ENCODE assay signal across 14 cellular contexts in the genomic region with DNA sequence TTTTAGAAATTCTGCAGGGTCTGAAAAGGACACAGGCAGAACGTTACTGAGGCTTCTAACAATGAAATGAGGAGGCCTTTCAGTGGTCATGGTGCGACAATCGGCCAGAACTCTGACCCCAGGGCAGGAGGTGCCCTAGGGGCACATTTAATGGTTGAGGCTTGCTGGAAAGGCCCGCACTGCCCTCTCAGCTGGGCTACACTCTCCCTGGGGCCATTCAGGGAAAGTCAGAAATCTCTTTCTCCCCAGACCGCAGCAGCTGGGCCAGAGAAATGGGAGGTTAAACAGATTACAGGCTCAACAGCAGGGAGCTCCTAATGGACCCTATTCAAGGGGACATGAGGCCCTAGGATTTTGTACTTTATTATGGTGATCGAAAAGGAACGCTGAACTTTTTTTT.
"Had no signal": no experiment of that assay in that cellular context is flagged by ENCODE, and none has a peak within 500 bp of the region (broad histone marks: within the 10 kb centered on the region; RNA-seq: fewer than 3 reads in every experiment).

No MANE protein-coding gene starts in this region.

- DNase-seq: activated CD4-positive, alpha-beta memory T cell treated with anti-CD3 and anti-CD28 coated beads for 36 hours; activated CD4-positive, alpha-beta T cell treated with anti-CD3 and anti-CD28 coated beads for 1 hour; activated gamma-delta T cell treated with Interleukin-2 at 50 U/mL for 16 hours; activated naive CD8-positive, alpha-beta T cell treated with anti-CD3 and anti-CD28 coated beads for 36 hours; activated T-cell treated with anti-CD3 and anti-CD28 coated beads, Interleukin-2, amount 50 U/mL, for 48 hours; brain microvascular endothelial cell; head of caudate nucleus; left ventricle myocardium inferior; mesenchymal stem cell; ovary; stimulated activated CD4-positive, alpha-beta T cell treated with anti-CD3 and anti-CD28 coated beads, Interleukin-15, amount 100 ng/mL, for 24 hours; stimulated activated CD4-positive, alpha-beta T cell treated with anti-CD3 and anti-CD28 coated beads, Interleukin-4, amount 100 ng/mL, for 4 hours had no signal

- H3K4me3 ChIP-seq: esophagus muscularis mucosa, left ventricle myocardium inferior, ovary had no signal

- H3K27me3 ChIP-seq: brain microvascular endothelial cell, esophagus muscularis mucosa, ovary had no signal

- H3K27ac ChIP-seq: brain microvascular endothelial cell, esophagus muscularis mucosa, left ventricle myocardium inferior, ovary had no signal

- H3K36me3 ChIP-seq: brain microvascular endothelial cell, esophagus muscularis mucosa, left ventricle myocardium inferior, ovary had no signal

- H3K9me3 ChIP-seq: ovary had no signal

- ATAC-seq: natural killer cell treated with Interleukin-12 subunit alpha and Interleukin-12 subunit beta and Interleukin-15 and Interleukin-18, amount 100 ng/mL, for 72 hours had no signal

- H3K4me1 ChIP-seq: left ventricle myocardium inferior had no signal
